ENCODE assay signal across 1 cellular context in genomic region chr19:40525234-40526051, GRCh38.
TF ChIP-seq lines count a peak whose summit lies in the region.

No MANE protein-coding gene starts in this region.

TF ChIP-seq in K562, 482 proteins besides CTCF, POLR2A, EP300 and RAD21 (continued from another document):
- TF ChIP-seq, protein P1, sequence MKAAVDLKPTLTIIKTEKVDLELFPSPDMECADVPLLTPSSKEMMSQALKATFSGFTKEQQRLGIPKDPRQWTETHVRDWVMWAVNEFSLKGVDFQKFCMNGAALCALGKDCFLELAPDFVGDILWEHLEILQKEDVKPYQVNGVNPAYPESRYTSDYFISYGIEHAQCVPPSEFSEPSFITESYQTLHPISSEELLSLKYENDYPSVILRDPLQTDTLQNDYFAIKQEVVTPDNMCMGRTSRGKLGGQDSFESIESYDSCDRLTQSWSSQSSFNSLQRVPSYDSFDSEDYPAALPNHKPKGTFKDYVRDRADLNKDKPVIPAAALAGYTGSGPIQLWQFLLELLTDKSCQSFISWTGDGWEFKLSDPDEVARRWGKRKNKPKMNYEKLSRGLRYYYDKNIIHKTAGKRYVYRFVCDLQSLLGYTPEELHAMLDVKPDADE (conservative IDR thresholded peaks at IDR 0.05; ENCODE audit: control insufficient read depth, low read depth, low read length), result no peak
- TF ChIP-seq POLR2G (IDR thresholded peaks at IDR 0.05; ENCODE audit: low read depth, low read length) (no peak), STAT5A (IDR thresholded peaks at IDR 0.05; ENCODE audit: borderline replicate concordance, low read length) (no peak), ZNF311 (CRISPR knock-in tag; IDR thresholded peaks at IDR 0.05) (no peak), ZNF696 (CRISPR knock-in tag; conservative IDR thresholded peaks at IDR 0.05) (no peak), PRMT5 (CRISPR knock-in tag; IDR thresholded peaks at IDR 0.05) (no peak)
TF ChIP-seq in K562: peak in this region for 18.
